In the genomic region with DNA sequence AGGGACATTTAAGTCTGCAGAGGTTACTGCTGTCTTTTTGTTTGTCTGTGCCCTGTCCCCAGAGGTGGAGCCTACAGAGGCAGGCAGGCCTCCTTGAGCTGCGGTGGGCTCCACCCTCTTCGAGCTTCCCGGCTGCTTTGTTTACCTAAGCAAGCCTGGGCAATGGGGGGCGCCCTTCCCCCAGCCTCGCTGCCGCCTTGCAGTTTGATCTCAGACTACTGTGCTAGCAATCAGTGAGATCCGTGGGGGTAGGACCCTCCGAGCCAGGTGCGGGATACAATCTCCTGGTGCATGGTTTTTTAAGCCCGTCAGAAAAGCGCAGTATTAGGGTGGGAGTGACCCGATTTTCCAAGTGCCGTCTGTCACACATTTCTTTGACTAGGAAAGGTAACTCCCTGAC, we compare ENCODE assay signal across 6 cellular contexts.
DNase-seq lines count a peak whose midpoint lies in the region; ATAC-seq, FAIRE-seq and TF ChIP-seq lines count a peak whose summit lies in the region.
"Not testable (repeated sequence)": the region's sequence is repeated elsewhere in the genome, so short reads cannot be mapped to it uniquely, and the experiment has no call there.

No MANE protein-coding gene starts in this region.

- ATAC-seq in Right ventricle myocardium inferior, upper lobe of right lung: not testable (repeated sequence)

- H3K4me3 Mint-ChIP-seq in activated T-cell treated with anti-CD3 and anti-CD28 coated beads, Interleukin-2, amount 50 U/mL, for 24 hours; osteocyte (ENCODE audit: unreplicated experiment): not testable (repeated sequence)

- H3K9ac ChIP-seq in kidney (ENCODE audit: low read length in 2 of 2): not testable (repeated sequence)

- H3K27me3 ChIP-seq in WERI-Rb-1 (ENCODE audit: insufficient read depth, low read depth, severe bottlenecking): peaks cover 20% of the 10 kb centered on the region
- not testable (repeated sequence) for H3K27me3 ChIP-seq in upper lobe of right lung

- H3K36me3 ChIP-seq in WERI-Rb-1; kidney (ENCODE audit: control insufficient read depth in 1 of 2, insufficient read depth in 2 of 2, low read length in 2 of 2); upper lobe of right lung: not testable (repeated sequence)

- H3K4me1 ChIP-seq in kidney (ENCODE audit: control insufficient read depth in 1 of 2, insufficient read depth in 1 of 2, low read depth in 1 of 2, low read length in 2 of 2); upper lobe of right lung: not testable (repeated sequence)

- not testable (repeated sequence) for H3K27me3 Mint-ChIP-seq in activated T-cell treated with anti-CD3 and anti-CD28 coated beads, Interleukin-2, amount 50 U/mL, for 24 hours; osteocyte (ENCODE audit: unreplicated experiment)

- not testable (repeated sequence) for FAIRE-seq in kidney (lab: Jason Lieb, UNC)

- intact Hi-C loops in Right ventricle myocardium inferior (cut with DNase I); kidney (cut with DNase I); upper lobe of right lung (cut with DNase I): not testable (repeated sequence)

- H3K27ac ChIP-seq in WERI-Rb-1; kidney (ENCODE audit: low read depth in 2 of 2, low read length in 2 of 2); upper lobe of right lung: not testable (repeated sequence)

- H3K9me3 ChIP-seq in WERI-Rb-1 (ENCODE audit: severe bottlenecking); kidney (ENCODE audit: control insufficient read depth in 1 of 2, low read length in 2 of 2); upper lobe of right lung: not testable (repeated sequence)

- H3K36me3 Mint-ChIP-seq in activated T-cell treated with anti-CD3 and anti-CD28 coated beads, Interleukin-2, amount 50 U/mL, for 24 hours (ENCODE audit: low read depth); osteocyte (ENCODE audit: unreplicated experiment): not testable (repeated sequence)

- H3K9me3 Mint-ChIP-seq in activated T-cell treated with anti-CD3 and anti-CD28 coated beads, Interleukin-2, amount 50 U/mL, for 24 hours: peaks cover 22% of the 10 kb centered on the region
- peaks cover 54% of the 10 kb centered on the region for H3K9me3 Mint-ChIP-seq in osteocyte (ENCODE audit: unreplicated experiment)

- not testable (repeated sequence) for H3K4me1 Mint-ChIP-seq in activated T-cell treated with anti-CD3 and anti-CD28 coated beads, Interleukin-2, amount 50 U/mL, for 24 hours (ENCODE audit: low read depth); osteocyte (ENCODE audit: unreplicated experiment)

- H3K4me3 ChIP-seq in WERI-Rb-1 (ENCODE audit: low read depth, low read length); kidney (ENCODE audit: low read length in 2 of 2); upper lobe of right lung: not testable (repeated sequence)

- DNase-seq in WERI-Rb-1: peak; percentile 2
- DNase-seq in activated T-cell treated with anti-CD3 and anti-CD28 coated beads, Interleukin-2, amount 50 U/mL, for 24 hours: peak; percentile 12
- peak; percentile 39 for DNase-seq in Right ventricle myocardium inferior (ENCODE audit: missing footprints)
- DNase-seq in kidney: peak; percentile 16
- DNase-seq in osteocyte (ENCODE audit: extremely low spot score, unreplicated experiment): peak; percentile 54
- DNase-seq in upper lobe of right lung: peak; percentile 31

- not testable (repeated sequence) for H3K27ac Mint-ChIP-seq in activated T-cell treated with anti-CD3 and anti-CD28 coated beads, Interleukin-2, amount 50 U/mL, for 24 hours; osteocyte (ENCODE audit: unreplicated experiment)

- not testable (repeated sequence) for TF ChIP-seq CTCF in WERI-Rb-1 (IDR thresholded peaks at IDR 0.05; ENCODE audit: low read depth, low read length); kidney (IDR thresholded peaks at IDR 0.05; ENCODE audit: borderline replicate concordance, extremely low read depth, insufficient read depth); osteocyte (IDR thresholded peaks at IDR 0.05); upper lobe of right lung (IDR thresholded peaks at IDR 0.05)

Comparison
In these comparisons a context has a peak if more than half of its experiments do, and no peak if none do; other contexts are left out.
1. DNase-seq: peak in every context shown above with its lines; median percentile 54 in osteocyte; 39 in Right ventricle myocardium inferior; 31 in upper lobe of right lung; 16 in kidney; 12 in activated T-cell treated with anti-CD3 and anti-CD28 coated beads, Interleukin-2, amount 50 U/mL, for 24 hours; 2 in WERI-Rb-1.